17 cellular contexts compared by ENCODE assay signal in the genomic region with DNA sequence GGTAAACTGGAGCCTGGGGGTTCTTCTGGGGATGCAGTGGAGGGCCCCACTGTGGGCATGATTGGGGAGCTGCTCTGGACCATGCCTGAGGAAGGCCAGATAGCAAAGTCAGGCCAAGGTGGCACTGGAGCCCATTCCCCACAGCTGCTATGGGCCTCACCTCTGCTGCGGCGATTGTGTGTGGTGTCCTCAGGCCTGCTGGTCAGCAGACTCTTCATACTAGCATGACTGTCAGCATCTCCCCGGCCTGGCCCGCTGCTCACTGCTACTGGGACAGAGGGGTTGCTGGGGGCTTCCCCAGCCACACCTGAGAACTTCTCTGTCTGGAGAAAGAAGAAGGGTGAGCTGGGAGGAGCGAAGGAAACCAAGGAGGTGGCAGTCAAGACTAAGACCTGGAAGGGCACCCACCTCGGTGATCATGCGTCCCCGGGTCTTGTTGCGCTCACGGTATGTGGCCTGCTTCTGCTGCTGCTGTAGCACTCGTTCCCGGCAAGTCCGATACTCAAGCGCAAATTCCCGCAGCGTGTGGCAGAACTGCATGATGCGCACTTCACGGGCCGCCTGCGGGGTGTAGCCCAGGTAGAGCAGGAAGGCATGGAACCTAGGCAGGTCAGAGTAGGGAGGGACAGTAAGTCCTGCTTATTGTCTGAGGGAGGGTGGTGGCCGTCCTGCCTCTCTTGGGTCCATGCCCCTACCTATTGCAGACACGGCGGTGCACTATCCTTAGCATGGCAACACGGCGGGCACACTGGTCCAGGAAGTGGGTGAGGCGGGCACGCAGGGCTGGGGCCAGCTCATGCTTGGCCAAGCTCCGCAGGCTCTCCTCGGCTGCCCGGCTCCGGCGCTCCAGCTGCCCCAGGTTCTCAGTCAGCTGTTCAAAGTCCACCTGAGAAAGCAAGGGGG. TPM values are rescaled to one million over a fixed set of nuclear protein-coding genes. Genes with fewer than 3 reads are reported as not detected.
DNase-seq lines count a peak whose midpoint lies in the region; ATAC-seq and TF ChIP-seq lines count a peak whose summit lies in the region.
"Had no signal": no experiment of that assay in that cellular context is flagged by ENCODE, and none has a peak within 500 bp of the region (broad histone marks: within the 10 kb centered on the region; RNA-seq: fewer than 3 reads in every experiment).

No MANE protein-coding gene starts in this region.

- no peak for ATAC-seq in activated T-cell treated with anti-CD3 and anti-CD28 coated beads, Interleukin-2, amount 50 U/mL, for 4 hours
- ATAC-seq in T-helper 17 cell (no peak), HG02970 (IDR thresholded peaks at IDR 0.05; ENCODE audit: low FRiP score, unreplicated experiment) (no peak)
- ATAC-seq in activated CD8-positive, alpha-beta memory T cell treated with anti-CD3 and anti-CD28 coated beads, Interleukin-2, amount 10 ng/mL, durations not matched to agents 7 days and 5 days: no peak
- ATAC-seq: left colon had no signal

- no peaks in the 10 kb centered on the region for H3K9me3 ChIP-seq in T-helper 17 cell (ENCODE audit: control insufficient read depth, low read length, poor library complexity, severe bottlenecking)
- H3K9me3 ChIP-seq: BLaER1, thoracic aorta had no signal

- H3K27me3 Mint-ChIP-seq in activated T-cell treated with anti-CD3 and anti-CD28 coated beads, Interleukin-2, amount 50 U/mL, for 24 hours: no peaks in the 10 kb centered on the region
- H3K27me3 Mint-ChIP-seq in activated T-cell treated with anti-CD3 and anti-CD28 coated beads, Interleukin-2, amount 50 U/mL, for 4 hours (ENCODE audit: low read depth): no peaks in the 10 kb centered on the region
- H3K27me3 Mint-ChIP-seq in T-helper 17 cell: no peaks in the 10 kb centered on the region
- no peaks in the 10 kb centered on the region for H3K27me3 Mint-ChIP-seq in progenitor cell of endocrine pancreas
- no peaks in the 10 kb centered on the region for H3K27me3 Mint-ChIP-seq in activated CD8-positive, alpha-beta memory T cell treated with anti-CD3 and anti-CD28 coated beads, Interleukin-2, amount 10 ng/mL, durations not matched to agents 7 days and 5 days

- peaks cover 35% of the 10 kb centered on the region for H3K4me1 Mint-ChIP-seq in activated T-cell treated with anti-CD3 and anti-CD28 coated beads, Interleukin-2, amount 50 U/mL, for 24 hours (ENCODE audit: low read depth)
- peaks cover 25% of the 10 kb centered on the region for H3K4me1 Mint-ChIP-seq in activated T-cell treated with anti-CD3 and anti-CD28 coated beads, Interleukin-2, amount 50 U/mL, for 4 hours (ENCODE audit: low read depth)
- H3K4me1 Mint-ChIP-seq in T-helper 17 cell (peaks cover 31% of the 10 kb centered on the region), progenitor cell of endocrine pancreas (ENCODE audit: low read depth) (peaks cover 17% of the 10 kb centered on the region)
- H3K4me1 Mint-ChIP-seq in activated CD8-positive, alpha-beta memory T cell treated with anti-CD3 and anti-CD28 coated beads, Interleukin-2, amount 10 ng/mL, durations not matched to agents 7 days and 5 days: peaks cover 33% of the 10 kb centered on the region

- peak overlapping the region; percentile 44 for H3K27ac Mint-ChIP-seq in activated T-cell treated with anti-CD3 and anti-CD28 coated beads, Interleukin-2, amount 50 U/mL, for 24 hours
- no peak overlapping the region for H3K27ac Mint-ChIP-seq in T-helper 17 cell
- H3K27ac Mint-ChIP-seq in progenitor cell of endocrine pancreas: no peak overlapping the region
- H3K27ac Mint-ChIP-seq in activated CD8-positive, alpha-beta memory T cell treated with anti-CD3 and anti-CD28 coated beads, Interleukin-2, amount 10 ng/mL, durations not matched to agents 7 days and 5 days: no peak overlapping the region

- CTCF ChIA-PET in activated CD8-positive, alpha-beta memory T cell treated with anti-CD3 and anti-CD28 coated beads, Interleukin-2, amount 10 ng/mL, durations not matched to agents 7 days and 5 days (lab: Charles Lee): no interaction called here

- peaks cover 84% of the 10 kb centered on the region for H3K36me3 Mint-ChIP-seq in activated T-cell treated with anti-CD3 and anti-CD28 coated beads, Interleukin-2, amount 50 U/mL, for 24 hours (ENCODE audit: low read depth)
- H3K36me3 Mint-ChIP-seq in activated T-cell treated with anti-CD3 and anti-CD28 coated beads, Interleukin-2, amount 50 U/mL, for 4 hours (ENCODE audit: insufficient read depth): peaks cover 19% of the 10 kb centered on the region
- peaks cover 2% of the 10 kb centered on the region for H3K36me3 Mint-ChIP-seq in T-helper 17 cell (ENCODE audit: low read depth)
- H3K36me3 Mint-ChIP-seq in progenitor cell of endocrine pancreas (ENCODE audit: insufficient read depth): peaks cover 7% of the 10 kb centered on the region
- peaks cover 29% of the 10 kb centered on the region for H3K36me3 Mint-ChIP-seq in activated CD8-positive, alpha-beta memory T cell treated with anti-CD3 and anti-CD28 coated beads, Interleukin-2, amount 10 ng/mL, durations not matched to agents 7 days and 5 days

- TF ChIP-seq CTCF in progenitor cell of endocrine pancreas (IDR thresholded peaks at IDR 0.05; ENCODE audit: unreplicated experiment): no peak

- no peaks in the 10 kb centered on the region for H3K9me3 Mint-ChIP-seq in activated T-cell treated with anti-CD3 and anti-CD28 coated beads, Interleukin-2, amount 50 U/mL, for 24 hours
- no peaks in the 10 kb centered on the region for H3K9me3 Mint-ChIP-seq in activated T-cell treated with anti-CD3 and anti-CD28 coated beads, Interleukin-2, amount 50 U/mL, for 4 hours
- no peaks in the 10 kb centered on the region for H3K9me3 Mint-ChIP-seq in progenitor cell of endocrine pancreas (ENCODE audit: low read depth)
- H3K9me3 Mint-ChIP-seq in activated CD8-positive, alpha-beta memory T cell treated with anti-CD3 and anti-CD28 coated beads, Interleukin-2, amount 10 ng/mL, durations not matched to agents 7 days and 5 days (ENCODE audit: low read depth): no peaks in the 10 kb centered on the region

- H3K4me3 Mint-ChIP-seq in activated T-cell treated with anti-CD3 and anti-CD28 coated beads, Interleukin-2, amount 50 U/mL, for 24 hours: no peak overlapping the region
- no peak overlapping the region for H3K4me3 Mint-ChIP-seq in activated T-cell treated with anti-CD3 and anti-CD28 coated beads, Interleukin-2, amount 50 U/mL, for 4 hours
- peak overlapping the region; percentile 33 for H3K4me3 Mint-ChIP-seq in T-helper 17 cell
- peak overlapping the region; percentile 9 for H3K4me3 Mint-ChIP-seq in progenitor cell of endocrine pancreas (ENCODE audit: low read depth)
- H3K4me3 Mint-ChIP-seq in activated CD8-positive, alpha-beta memory T cell treated with anti-CD3 and anti-CD28 coated beads, Interleukin-2, amount 10 ng/mL, durations not matched to agents 7 days and 5 days: no peak overlapping the region

- no peak for DNase-seq in activated T-cell treated with anti-CD3 and anti-CD28 coated beads, Interleukin-2, amount 50 U/mL, for 24 hours
- DNase-seq in activated T-cell treated with anti-CD3 and anti-CD28 coated beads, Interleukin-2, amount 50 U/mL, for 4 hours: no peak
- no peak for DNase-seq in T-helper 17 cell
- no peak for DNase-seq in progenitor cell of endocrine pancreas (ENCODE audit: low spot score, unreplicated experiment)
- DNase-seq in activated CD8-positive, alpha-beta memory T cell treated with anti-CD3 and anti-CD28 coated beads, Interleukin-2, amount 10 ng/mL, durations not matched to agents 7 days and 5 days: no peak
- DNase-seq: activated CD4-positive, alpha-beta T cell treated with anti-CD3 and anti-CD28 coated beads for 48 hours; DMS 273 treated with DMSO at 0.1 percent for 48 hours; erythroblast; left colon; NCI-H1092; NCI-H2081; NCI-H446 treated with DMSO at 0.1 percent for 48 hours; retina; stimulated activated CD4-positive, alpha-beta T cell treated with anti-CD3 and anti-CD28 coated beads, Interleukin-12 subunit alpha, Interleukin-12 subunit beta, amount 100 ng/mL, for 4 hours had no signal

RNA-seq across cellular contexts. Expression of gene TMEM208, which starts 3.2 kb away (rescaled TPM):
- total RNA-seq in activated T-cell treated with anti-CD3 and anti-CD28 coated beads, Interleukin-2, amount 50 U/mL, for 4 hours: 100 to 1,000 TPM; 109 to 130 (median 124) TPM
- total RNA-seq in T-helper 17 cell (10 to 100 TPM; 27.9 to 28.2 TPM), progenitor cell of endocrine pancreas (33.4 and 36.3 TPM in 2 replicates)
- total RNA-seq in activated CD8-positive, alpha-beta memory T cell treated with anti-CD3 and anti-CD28 coated beads, Interleukin-2, amount 10 ng/mL, durations not matched to agents 7 days and 5 days: 10 to 100 TPM; 32.3 to 39.7 TPM

RNA-seq across cellular contexts. Expression of gene FHOD1, which starts 17.1 kb away (rescaled TPM):
- total RNA-seq in activated T-cell treated with anti-CD3 and anti-CD28 coated beads, Interleukin-2, amount 50 U/mL, for 4 hours: 10 to 100 TPM; 64.0 to 86.6 (median 70.3) TPM
- total RNA-seq in T-helper 17 cell: 10 to 100 TPM; 45.1 to 48.6 TPM
- total RNA-seq in progenitor cell of endocrine pancreas: 28.2 and 30.2 TPM in 2 replicates
- total RNA-seq in activated CD8-positive, alpha-beta memory T cell treated with anti-CD3 and anti-CD28 coated beads, Interleukin-2, amount 10 ng/mL, durations not matched to agents 7 days and 5 days: 100 to 1,000 TPM; 101 to 111 TPM

RNA-seq across cellular contexts. Expression of gene SLC9A5, which starts 18.6 kb away (rescaled TPM):
- 1 to 10 TPM; 3.2 to 4.0 (median 3.6) TPM for total RNA-seq in activated T-cell treated with anti-CD3 and anti-CD28 coated beads, Interleukin-2, amount 50 U/mL, for 4 hours
- 1 to 10 TPM; 1.3 to 1.4 TPM for total RNA-seq in T-helper 17 cell
- 3.4 and 3.9 TPM in 2 replicates for total RNA-seq in progenitor cell of endocrine pancreas
- total RNA-seq in activated CD8-positive, alpha-beta memory T cell treated with anti-CD3 and anti-CD28 coated beads, Interleukin-2, amount 10 ng/mL, durations not matched to agents 7 days and 5 days: 1 to 10 TPM; 5.4 to 6.2 TPM

RNA-seq across cellular contexts. Expression of gene ELMO3, which starts 31.2 kb away (rescaled TPM):
- total RNA-seq in activated T-cell treated with anti-CD3 and anti-CD28 coated beads, Interleukin-2, amount 50 U/mL, for 4 hours: 1 to 10 TPM; 5.1 to 5.9 (median 5.3) TPM
- 1 to 10 TPM; 2.4 TPM for total RNA-seq in T-helper 17 cell
- 5.4 and 5.5 TPM in 2 replicates for total RNA-seq in progenitor cell of endocrine pancreas
- total RNA-seq in activated CD8-positive, alpha-beta memory T cell treated with anti-CD3 and anti-CD28 coated beads, Interleukin-2, amount 10 ng/mL, durations not matched to agents 7 days and 5 days: 1 to 10 TPM; 6.2 to 9.8 TPM

RNA-seq across cellular contexts. Expression of gene E2F4, which starts 38.2 kb away (rescaled TPM):
- total RNA-seq in activated T-cell treated with anti-CD3 and anti-CD28 coated beads, Interleukin-2, amount 50 U/mL, for 4 hours: 100 to 1,000 TPM; 195 to 201 (median 198) TPM
- total RNA-seq in T-helper 17 cell (10 to 100 TPM; 64.6 to 75.1 TPM), progenitor cell of endocrine pancreas (82.1 and 82.8 TPM in 2 replicates)
- 100 to 1,000 TPM; 147 to 148 TPM for total RNA-seq in activated CD8-positive, alpha-beta memory T cell treated with anti-CD3 and anti-CD28 coated beads, Interleukin-2, amount 10 ng/mL, durations not matched to agents 7 days and 5 days

Comparison
In these comparisons a context has a peak if more than half of its experiments do, and no peak if none do; other contexts are left out.
1. H3K4me3 Mint-ChIP-seq: peak in T-helper 17 cell (single experiment) and progenitor cell of endocrine pancreas (single experiment); none in activated T-cell treated with anti-CD3 and anti-CD28 coated beads, Interleukin-2, amount 50 U/mL, for 24 hours (single experiment), activated T-cell treated with anti-CD3 and anti-CD28 coated beads, Interleukin-2, amount 50 U/mL, for 4 hours (single experiment) and activated CD8-positive, alpha-beta memory T cell treated with anti-CD3 and anti-CD28 coated beads, Interleukin-2, amount 10 ng/mL, durations not matched to agents 7 days and 5 days (single experiment).